In the genomic region with DNA sequence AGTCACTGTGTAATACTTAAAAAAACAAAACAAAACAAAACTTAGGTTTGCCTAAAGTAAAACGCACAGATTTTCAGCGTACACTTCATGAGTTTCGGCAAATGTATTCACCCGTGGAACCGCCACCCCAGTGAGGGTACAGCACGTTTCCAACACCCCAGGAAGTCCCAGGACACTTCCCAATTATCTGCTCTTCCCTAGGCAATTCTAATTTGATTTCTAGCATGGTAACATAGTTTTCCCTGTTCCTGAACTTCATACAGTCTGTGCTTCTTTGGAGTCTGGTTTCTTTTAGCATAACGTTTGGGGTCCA, we compare ENCODE assay signal across 8 cellular contexts. TPM values are rescaled to one million over a fixed set of nuclear protein-coding genes. Genes with fewer than 3 reads are reported as not detected.
DNase-seq lines count a peak whose midpoint lies in the region; ATAC-seq, FAIRE-seq and TF ChIP-seq lines count a peak whose summit lies in the region.

No MANE protein-coding gene starts in this region.

- H3K4me3 Mint-ChIP-seq in CD8-positive, alpha-beta T cell = peak overlapping the region; percentile 95
- no peak overlapping the region for H3K4me3 Mint-ChIP-seq in mesothelial cell of epicardium

- H3K4me3 ChIP-seq in CD8-positive, alpha-beta T cell (ENCODE audit: low read depth, low read length) = peak overlapping the region; percentile 81
- H3K4me3 ChIP-seq in HUES6 (ENCODE audit: low read depth, low read length) = peak overlapping the region; percentile 78
- peak overlapping the region; percentile 90 for H3K4me3 ChIP-seq in bronchial epithelial cell (ENCODE audit: low read depth, low read length)

- H3K27ac ChIP-seq in CD8-positive, alpha-beta T cell (ENCODE audit: low read depth, low read length) = peak overlapping the region; percentile 95
- no peak overlapping the region for H3K27ac ChIP-seq in HUES6 (ENCODE audit: low read depth, low read length)

- no peaks in the 10 kb centered on the region for H3K27me3 Mint-ChIP-seq in CD8-positive, alpha-beta T cell (ENCODE audit: low read depth)
- no peaks in the 10 kb centered on the region for H3K27me3 Mint-ChIP-seq in mesothelial cell of epicardium (ENCODE audit: low read depth)

- H3K4me1 Mint-ChIP-seq in CD8-positive, alpha-beta T cell (ENCODE audit: low read depth) = peaks cover 9% of the 10 kb centered on the region
- H3K4me1 Mint-ChIP-seq in mesothelial cell of epicardium = peaks cover 9% of the 10 kb centered on the region

- intact Hi-C loops in CD8-positive, alpha-beta T cell (cut with DNase I, micrococcal nuclease) = loop anchor here (1.0 to 10.0 kb wide), 5 partner anchors 69 to 1034 kb away; a partner anchor contains a TSS

- ATAC-seq in CD8-positive, alpha-beta T cell = no peak
- ATAC-seq in GM21367 (IDR thresholded peaks at IDR 0.05; ENCODE audit: unreplicated experiment) = no peak

- peak overlapping the region; percentile 98 for H3K27ac Mint-ChIP-seq in CD8-positive, alpha-beta T cell
- H3K27ac Mint-ChIP-seq in mesothelial cell of epicardium = peak overlapping the region; percentile 98

- peaks cover 14% of the 10 kb centered on the region for H3K4me1 ChIP-seq in CD8-positive, alpha-beta T cell (ENCODE audit: insufficient read depth, low read length)
- H3K4me1 ChIP-seq in HUES6 (ENCODE audit: control insufficient read depth, insufficient read depth, low read length) = peaks cover 7% of the 10 kb centered on the region; the same call in 1 of the 2 replicates

- H3K9ac ChIP-seq in HUES6 (ENCODE audit: low read length) = peak overlapping the region; percentile 90

- no peaks in the 10 kb centered on the region for H3K27me3 ChIP-seq in CD8-positive, alpha-beta T cell (ENCODE audit: insufficient read depth, low read length)
- no peaks in the 10 kb centered on the region for H3K27me3 ChIP-seq in HUES6 (ENCODE audit: control insufficient read depth, insufficient read depth, low read length)
- H3K27me3 ChIP-seq in bronchial epithelial cell (ENCODE audit: control insufficient read depth, insufficient read depth, low read length) = no peaks in the 10 kb centered on the region

- in situ Hi-C loops in G401 (cut with HindIII; ENCODE audit: low sequenced_read_pairs) = no loop called here

- no peaks in the 10 kb centered on the region for H3K36me3 ChIP-seq in CD8-positive, alpha-beta T cell (ENCODE audit: insufficient read depth, low read length)
- H3K36me3 ChIP-seq in HUES6 (ENCODE audit: control insufficient read depth, insufficient read depth, low read length) (no peaks in the 10 kb centered on the region), bronchial epithelial cell (ENCODE audit: control insufficient read depth, insufficient read depth, low read length) (no peaks in the 10 kb centered on the region)

- FAIRE-seq in bronchial epithelial cell (lab: Jason Lieb, UNC) = no peak

- no peaks in the 10 kb centered on the region for H3K9me3 ChIP-seq in CD8-positive, alpha-beta T cell (ENCODE audit: low read length)
- no peaks in the 10 kb centered on the region for H3K9me3 ChIP-seq in HUES6 (ENCODE audit: control insufficient read depth, insufficient read depth, low read depth, low read length)

- POLR2A ChIA-PET in CD8-positive, alpha-beta T cell (lab: Charles Lee) = interaction anchor here (1.0 to 1.7 kb wide), 2 partner anchors 59 to 84 kb away, joined by 3 to 8 read pairs; no protein-coding TSS in a partner anchor

- no peak for TF ChIP-seq CTCF in CD8-positive, alpha-beta T cell (IDR thresholded peaks at IDR 0.05)
- no peak for TF ChIP-seq CTCF in bronchial epithelial cell (IDR thresholded peaks at IDR 0.05; ENCODE audit: insufficient read depth, low read length, severe bottlenecking)
- TF ChIP-seq CTCF in mesothelial cell of epicardium (IDR thresholded peaks at IDR 0.05; ENCODE audit: unreplicated experiment) = no peak

- DNase-seq in CD8-positive, alpha-beta T cell = peak in 1 of 7 experiments; percentile 13
- DNase-seq in bronchial epithelial cell (ENCODE audit: low read depth) (no peak), mesothelial cell of epicardium (ENCODE audit: low spot score in 2 of 2, unreplicated experiment in 2 of 2) (no peak), G401 (ENCODE audit: low spot score) (no peak), inferior parietal cortex (ENCODE audit: extremely low spot score) (no peak), amniotic stem cell (lab: John Stamatoyannopoulos, UW) (no peak)

- no peaks in the 10 kb centered on the region for H3K9me3 Mint-ChIP-seq in CD8-positive, alpha-beta T cell
- no peaks in the 10 kb centered on the region for H3K9me3 Mint-ChIP-seq in mesothelial cell of epicardium

- CTCF ChIA-PET in CD8-positive, alpha-beta T cell (lab: Charles Lee) = no interaction called here

- H3K36me3 Mint-ChIP-seq in CD8-positive, alpha-beta T cell = peaks cover 6% of the 10 kb centered on the region
- H3K36me3 Mint-ChIP-seq in mesothelial cell of epicardium = no peaks in the 10 kb centered on the region

RNA-seq across cellular contexts. Expression of a gene that starts 0.5 kb away (rescaled TPM):
- total RNA-seq in CD8-positive, alpha-beta T cell = 10 to 100 TPM; 62.6 to 63.2 TPM
- total RNA-seq in bronchial epithelial cell (43.4 and 59.5 TPM in 2 replicates), mesothelial cell of epicardium (57.6 to 71.3 TPM (median 64.4 TPM) in 3 replicates)
- total RNA-seq in G401 (2014; rRNA removed; shearing (Covaris generic)) = 28.4 and 65.5 TPM in 2 replicates
